ENCODE assay signal across 1 cellular context in genomic region chr1:228408869-228409805, GRCh38.
TF ChIP-seq lines count a peak whose summit lies in the region.

No MANE protein-coding gene starts in this region.

TF ChIP-seq in IMR-90, 13 proteins besides CTCF, POLR2A, EP300 and RAD21 (continued from another document):
- TF ChIP-seq USF2 (IDR thresholded peaks at IDR 0.05; ENCODE audit: low read depth, low read length): no peak
- TF ChIP-seq, protein P1, sequence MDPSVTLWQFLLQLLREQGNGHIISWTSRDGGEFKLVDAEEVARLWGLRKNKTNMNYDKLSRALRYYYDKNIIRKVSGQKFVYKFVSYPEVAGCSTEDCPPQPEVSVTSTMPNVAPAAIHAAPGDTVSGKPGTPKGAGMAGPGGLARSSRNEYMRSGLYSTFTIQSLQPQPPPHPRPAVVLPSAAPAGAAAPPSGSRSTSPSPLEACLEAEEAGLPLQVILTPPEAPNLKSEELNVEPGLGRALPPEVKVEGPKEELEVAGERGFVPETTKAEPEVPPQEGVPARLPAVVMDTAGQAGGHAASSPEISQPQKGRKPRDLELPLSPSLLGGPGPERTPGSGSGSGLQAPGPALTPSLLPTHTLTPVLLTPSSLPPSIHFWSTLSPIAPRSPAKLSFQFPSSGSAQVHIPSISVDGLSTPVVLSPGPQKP (IDR thresholded peaks at IDR 0.05; ENCODE audit: borderline replicate concordance, low read depth, low read length): no peak
- no peak for TF ChIP-seq CEBPB (IDR thresholded peaks at IDR 0.05; ENCODE audit: low read depth, low read length)
- no peak for TF ChIP-seq FOS (IDR thresholded peaks at IDR 0.05; ENCODE audit: low read depth, low read length)
- TF ChIP-seq NFE2L2 (IDR thresholded peaks at IDR 0.05; ENCODE audit: low read depth, low read length): no peak
- no peak for TF ChIP-seq CHD1 (IDR thresholded peaks at IDR 0.05; ENCODE audit: low read depth, low read length)
- no peak for TF ChIP-seq MAZ (IDR thresholded peaks at IDR 0.05; ENCODE audit: borderline replicate concordance, low read depth, low read length)
- no peak for TF ChIP-seq RCOR1 (IDR thresholded peaks at IDR 0.05; ENCODE audit: insufficient replicate concordance, low read length)
- no peak for TF ChIP-seq RFX5 (IDR thresholded peaks at IDR 0.05; ENCODE audit: low read depth, low read length)
- TF ChIP-seq BHLHE40 (IDR thresholded peaks at IDR 0.05; ENCODE audit: low read depth, low read length): no peak
- TF ChIP-seq MXI1 (IDR thresholded peaks at IDR 0.05; ENCODE audit: borderline replicate concordance, low read depth, low read length): no peak
